Comparison of ENCODE assay signal across 1 cellular context in the genomic region with DNA sequence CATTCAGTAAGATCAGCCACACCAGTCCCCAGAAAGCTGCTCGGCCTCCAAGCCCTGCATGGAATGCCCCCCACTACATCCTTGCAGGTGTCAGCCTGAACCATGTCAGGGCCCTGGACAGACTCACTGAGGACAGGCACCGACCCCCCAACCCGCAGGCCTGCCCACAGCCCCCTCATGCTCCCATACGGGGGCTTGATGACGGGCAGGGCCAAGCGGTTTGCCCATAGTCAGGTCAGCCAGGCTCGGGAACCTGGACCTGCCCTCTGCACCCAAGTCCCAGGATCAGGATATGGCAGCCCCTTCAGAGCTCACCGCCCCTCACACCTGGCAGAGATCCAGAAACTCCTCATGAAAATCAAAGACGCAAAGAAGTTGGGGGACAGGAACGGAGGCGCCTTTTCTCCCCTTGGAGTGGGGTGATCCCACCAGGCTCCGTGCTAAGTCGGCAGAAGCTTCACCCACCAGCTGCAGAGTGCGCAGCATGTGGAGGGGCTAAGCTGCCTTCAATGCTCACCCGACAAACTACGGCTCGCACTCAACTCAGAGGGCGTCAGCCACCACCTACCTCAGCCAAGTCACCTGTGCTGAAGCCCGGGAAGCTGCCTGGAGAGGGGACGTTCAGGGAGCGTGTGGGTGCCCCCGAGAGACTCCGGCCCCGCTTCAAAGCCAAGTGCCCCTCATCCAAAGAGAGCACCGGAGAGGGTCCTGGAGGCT.
TF ChIP-seq lines count a peak whose summit lies in the region.

No MANE protein-coding gene starts in this region.

TF ChIP-seq in HCT116, 20 proteins besides CTCF, POLR2A, EP300 and RAD21 (continued from another document):
- TF ChIP-seq, protein P1, sequence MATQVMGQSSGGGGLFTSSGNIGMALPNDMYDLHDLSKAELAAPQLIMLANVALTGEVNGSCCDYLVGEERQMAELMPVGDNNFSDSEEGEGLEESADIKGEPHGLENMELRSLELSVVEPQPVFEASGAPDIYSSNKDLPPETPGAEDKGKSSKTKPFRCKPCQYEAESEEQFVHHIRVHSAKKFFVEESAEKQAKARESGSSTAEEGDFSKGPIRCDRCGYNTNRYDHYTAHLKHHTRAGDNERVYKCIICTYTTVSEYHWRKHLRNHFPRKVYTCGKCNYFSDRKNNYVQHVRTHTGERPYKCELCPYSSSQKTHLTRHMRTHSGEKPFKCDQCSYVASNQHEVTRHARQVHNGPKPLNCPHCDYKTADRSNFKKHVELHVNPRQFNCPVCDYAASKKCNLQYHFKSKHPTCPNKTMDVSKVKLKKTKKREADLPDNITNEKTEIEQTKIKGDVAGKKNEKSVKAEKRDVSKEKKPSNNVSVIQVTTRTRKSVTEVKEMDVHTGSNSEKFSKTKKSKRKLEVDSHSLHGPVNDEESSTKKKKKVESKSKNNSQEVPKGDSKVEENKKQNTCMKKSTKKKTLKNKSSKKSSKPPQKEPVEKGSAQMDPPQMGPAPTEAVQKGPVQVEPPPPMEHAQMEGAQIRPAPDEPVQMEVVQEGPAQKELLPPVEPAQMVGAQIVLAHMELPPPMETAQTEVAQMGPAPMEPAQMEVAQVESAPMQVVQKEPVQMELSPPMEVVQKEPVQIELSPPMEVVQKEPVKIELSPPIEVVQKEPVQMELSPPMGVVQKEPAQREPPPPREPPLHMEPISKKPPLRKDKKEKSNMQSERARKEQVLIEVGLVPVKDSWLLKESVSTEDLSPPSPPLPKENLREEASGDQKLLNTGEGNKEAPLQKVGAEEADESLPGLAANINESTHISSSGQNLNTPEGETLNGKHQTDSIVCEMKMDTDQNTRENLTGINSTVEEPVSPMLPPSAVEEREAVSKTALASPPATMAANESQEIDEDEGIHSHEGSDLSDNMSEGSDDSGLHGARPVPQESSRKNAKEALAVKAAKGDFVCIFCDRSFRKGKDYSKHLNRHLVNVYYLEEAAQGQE (IDR thresholded peaks at IDR 0.05; ENCODE audit: low read depth), result no peak
- no peak for TF ChIP-seq SP1 (IDR thresholded peaks at IDR 0.05; ENCODE audit: low read depth)
- TF ChIP-seq EGR1 (IDR thresholded peaks at IDR 0.05; ENCODE audit: low read depth), result no peak
TF ChIP-seq in HCT116: peak in this region for 0.
